Comparison of ENCODE assay signal across 8 cellular contexts in the genomic region with DNA sequence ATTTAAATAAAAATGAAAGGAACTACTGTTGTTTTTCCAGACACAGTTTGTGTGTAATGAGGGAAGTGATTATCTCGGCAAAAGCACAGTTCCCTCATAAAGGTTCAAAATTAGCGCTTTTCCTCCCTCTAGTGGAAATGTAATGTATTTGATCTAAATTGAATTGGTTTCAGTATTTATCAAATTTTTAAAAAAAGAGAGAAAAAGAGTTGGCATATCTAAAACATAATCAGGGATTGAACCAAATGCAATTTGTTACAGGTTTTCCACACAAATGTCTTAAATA. TPM values are rescaled to one million over a fixed set of nuclear protein-coding genes. Genes with fewer than 3 reads are reported as not detected.
DNase-seq lines count a peak whose midpoint lies in the region; ATAC-seq and TF ChIP-seq lines count a peak whose summit lies in the region.

No MANE protein-coding gene starts in this region.

- intact Hi-C loops in left cardiac atrium (cut with DNase I) = no loop called here
- intact Hi-C loops in Right ventricle myocardium inferior (cut with DNase I) = loop anchor here (5.0 kb wide), 1 partner anchor 476 kb away; no protein-coding TSS in a partner anchor
- intact Hi-C loops in OCI-LY7 (cut with micrococcal nuclease; ENCODE audit: unreplicated experiment) = loop anchor here (2.0 to 10.0 kb wide), 3 partner anchors 55 to 476 kb away; no protein-coding TSS in a partner anchor

- peak overlapping the region; percentile 23; the same call in 1 of the 2 replicates for H3K4me2 ChIP-seq in OCI-LY7 (ENCODE audit: low read length)

- no peak overlapping the region for H3K4me3 ChIP-seq in OCI-LY7 (ENCODE audit: low read depth, low read length, poor library complexity, severe bottlenecking)
- no peak overlapping the region for H3K4me3 ChIP-seq in fibroblast of mammary gland (ENCODE audit: control insufficient read depth, low read depth, low read length)
- no peak overlapping the region for H3K4me3 ChIP-seq in retinal pigment epithelial cell (ENCODE audit: low read length)

- DNase-seq in left cardiac atrium = no peak
- no peak for DNase-seq in Right ventricle myocardium inferior (ENCODE audit: missing footprints)
- DNase-seq in OCI-LY7 (ENCODE audit: low spot score) = peak; percentile 66
- peak; percentile 68 for DNase-seq in fibroblast of mammary gland (ENCODE audit: low read depth)
- peak; percentile 23 for DNase-seq in retinal pigment epithelial cell (ENCODE audit: low read depth)
- DNase-seq in stimulated activated CD4-positive, alpha-beta T cell treated with anti-CD3 and anti-CD28 coated beads, Interleukin-4, amount 100 ng/mL, for 4 hours = no peak
- DNase-seq in activated CD4-positive, alpha-beta T cell treated with anti-CD3 and anti-CD28 coated beads for 1 hour = no peak

- no peaks in the 10 kb centered on the region for H3K36me3 ChIP-seq in OCI-LY7 (ENCODE audit: insufficient read depth, low read length)

- H3K79me2 ChIP-seq in OCI-LY7 (ENCODE audit: insufficient read depth, low read depth, low read length) = no peaks in the 10 kb centered on the region

- no TSS peak for BruUV-seq in OCI-LY7 (replicated peaks; lab: Mats Ljungman, UMichigan)

- peak overlapping the region; percentile 80; the same call in 1 of the 2 replicates for H2AFZ ChIP-seq in OCI-LY7 (ENCODE audit: low read length)

- CTCF ChIA-PET in OCI-LY7 (lab: Charles Lee; ENCODE audit: unreplicated experiment) = no interaction called here

- H3K4me1 ChIP-seq in OCI-LY7 (ENCODE audit: insufficient read depth, low read length, poor library complexity, severe bottlenecking) = peaks cover 20% of the 10 kb centered on the region

- no peak overlapping the region for H3K27ac ChIP-seq in OCI-LY7 (ENCODE audit: low read depth, low read length, poor library complexity, severe bottlenecking)

- ATAC-seq in left cardiac atrium (peak; percentile 34 to 38), Right ventricle myocardium inferior (no peak), GM18519 (IDR thresholded peaks at IDR 0.05; ENCODE audit: low FRiP score, unreplicated experiment) (no peak)

- peaks cover 16% of the 10 kb centered on the region for H3K9me3 ChIP-seq in OCI-LY7 (ENCODE audit: low read length)

- POLR2A ChIA-PET in OCI-LY7 (lab: Charles Lee) = no interaction called here

- no peaks in the 10 kb centered on the region for H3K9me2 ChIP-seq in OCI-LY7 (ENCODE audit: insufficient read depth, low read length)

- peak; percentile 85 for TF ChIP-seq CTCF in OCI-LY7 (conservative IDR thresholded peaks at IDR 0.05; ENCODE audit: low read length)
- TF ChIP-seq CTCF in fibroblast of mammary gland (conservative IDR thresholded peaks at IDR 0.05; ENCODE audit: control insufficient read depth, insufficient read depth, low read depth, low read length) = peak; percentile 51
- peak; percentile 49 for TF ChIP-seq CTCF in retinal pigment epithelial cell (conservative IDR thresholded peaks at IDR 0.05; ENCODE audit: low read depth, low read length)

- H4K20me1 ChIP-seq in OCI-LY7 (ENCODE audit: insufficient read depth, low read length) = no peaks in the 10 kb centered on the region

RNA-seq across cellular contexts. Expression of gene CMPK2, which starts 37.5 kb away (rescaled TPM):
- 1 to 10 TPM; 3.7 to 7.8 TPM for total RNA-seq in left cardiac atrium
- total RNA-seq in Right ventricle myocardium inferior = 3.4 TPM
- 0.28 TPM in 1 of 2 replicates, not detected in the other for total RNA-seq in OCI-LY7 (2014; rRNA removed; shearing (Covaris generic))
- total RNA-seq in OCI-LY7 (2022) = 0.72 and 0.99 TPM in 2 replicates

RNA-seq across cellular contexts. Expression of gene RSAD2, which starts 49.3 kb away (rescaled TPM):
- total RNA-seq in left cardiac atrium = 1 to 10 TPM; 3.2 to 8.0 TPM
- total RNA-seq in Right ventricle myocardium inferior = 3.3 TPM
- not detected in 2 replicates for total RNA-seq in OCI-LY7 (2014; rRNA removed; shearing (Covaris generic))
- total RNA-seq in OCI-LY7 (2022) = not detected in 2 replicates

Comparison
In these comparisons a context has a peak if more than half of its experiments do, and no peak if none do; other contexts are left out.
1. ATAC-seq: peak in left cardiac atrium (2 of 2); none in Right ventricle myocardium inferior (single experiment) and GM18519 (single experiment).
2. intact Hi-C loops: an anchor here in Right ventricle myocardium inferior (5.0 kb wide) and OCI-LY7 (2.0 to 10.0 kb wide); none called in left cardiac atrium.
3. DNase-seq: peak in OCI-LY7 (single experiment), fibroblast of mammary gland (single experiment) and retinal pigment epithelial cell (single experiment); none in left cardiac atrium (single experiment), Right ventricle myocardium inferior (single experiment), stimulated activated CD4-positive, alpha-beta T cell treated with anti-CD3 and anti-CD28 coated beads, Interleukin-4, amount 100 ng/mL, for 4 hours (0 of 2) and activated CD4-positive, alpha-beta T cell treated with anti-CD3 and anti-CD28 coated beads for 1 hour (single experiment).
4. Peak in every context shown above with its lines, with median percentiles within 50 percentile points of each other: CTCF ChIP-seq.